32 cellular contexts compared by ENCODE assay signal in genomic region chr15:70314018-70314354, GRCh38.
"Had no signal": no experiment of that assay in that cellular context is flagged by ENCODE, and none has a peak within 500 bp of the region (broad histone marks: within the 10 kb centered on the region; RNA-seq: fewer than 3 reads in every experiment).

No MANE protein-coding gene starts in this region.

- H3K4me1 ChIP-seq: esophagus squamous epithelium, neural progenitor cell, prostate gland, tibial artery had no signal

- H3K4me3 ChIP-seq: coronary artery, esophagus squamous epithelium, heart right ventricle, lower lobe of right lung, mucosa of descending colon, neural progenitor cell, prostate gland, skin epidermis, spleen, testis, tibial artery, upper lobe of right lung, uterus had no signal

- H3K27me3 ChIP-seq: neural progenitor cell, testis, upper lobe of right lung, uterus had no signal

- H2AFZ ChIP-seq: neural progenitor cell had no signal

- H3K27me3 Mint-ChIP-seq: stimulated activated memory B cell treated with anti-CD40 and anti-IgM and Interleukin-4, amounts not matched to agents 10 μg/mL and 1 μg/mL and 100 μg/mL, for 72 hours had no signal

- H3K36me3 Mint-ChIP-seq: naive B cell; neural progenitor cell; stimulated activated memory B cell treated with anti-CD40 and anti-IgM and Interleukin-4, amounts not matched to agents 10 μg/mL and 1 μg/mL and 100 μg/mL, for 72 hours had no signal

- H3K4me3 Mint-ChIP-seq: effector memory CD8-positive, alpha-beta T cell; mesothelial cell of epicardium; naive B cell; nephron; neural progenitor cell; stimulated activated memory B cell treated with anti-CD40 and anti-IgM and Interleukin-4, amounts not matched to agents 10 μg/mL and 1 μg/mL and 100 μg/mL, for 72 hours had no signal

- H3K27ac Mint-ChIP-seq: effector memory CD8-positive, alpha-beta T cell; mesothelial cell of epicardium; naive B cell; nephron; neural progenitor cell; stimulated activated memory B cell treated with anti-CD40 and anti-IgM and Interleukin-4, amounts not matched to agents 10 μg/mL and 1 μg/mL and 100 μg/mL, for 72 hours had no signal

- DNase-seq: dermis blood vessel endothelial cell; effector memory CD8-positive, alpha-beta T cell; erythroblast; esophagus squamous epithelium; foreskin melanocyte; glutamatergic neuron; heart right ventricle; hippocampal formation; kidney glomerular epithelial cell; left colon; left ventricle myocardium superior; lower lobe of right lung; mucosa of descending colon; naive B cell; right cardiac atrium; spleen; stimulated activated CD4-positive, alpha-beta T cell treated with anti-CD3 and anti-CD28 coated beads, Interleukin-4, amount 100 ng/mL, for 4 hours; stimulated activated naive CD8-positive, alpha-beta T cell treated with anti-CD3 and anti-CD28 coated beads, Interleukin-15, Interleukin-2, amounts not matched to agents 100 U/mL and 50 U/mL, for 24 hours; substantia nigra; testis; tibial artery; upper lobe of right lung; uterus had no signal

- H3K4me2 ChIP-seq: neural progenitor cell had no signal

- H3K27ac ChIP-seq: coronary artery, esophagus squamous epithelium, heart right ventricle, lower lobe of right lung, neural progenitor cell, prostate gland, skin epidermis, spleen, testis, tibial artery, upper lobe of right lung, uterus had no signal

- H3K9me3 Mint-ChIP-seq: effector memory CD8-positive, alpha-beta T cell; nephron; stimulated activated memory B cell treated with anti-CD40 and anti-IgM and Interleukin-4, amounts not matched to agents 10 μg/mL and 1 μg/mL and 100 μg/mL, for 72 hours had no signal

- H3K36me3 ChIP-seq: esophagus squamous epithelium, heart right ventricle, lower lobe of right lung, neural progenitor cell, prostate gland, spleen, tibial artery, upper lobe of right lung, uterus had no signal

- FAIRE-seq: endometrium, islet of Langerhans had no signal

- H3K9me3 ChIP-seq: esophagus squamous epithelium, heart right ventricle, lower lobe of right lung, mucosa of descending colon, prostate gland, spleen, testis, tibial artery, upper lobe of right lung, uterus had no signal

- H3K9ac ChIP-seq: neural progenitor cell had no signal
